Comparison of ENCODE assay signal across 1 cellular context in genomic region chr15:43998607-43999006, GRCh38.
TF ChIP-seq lines count a peak whose summit lies in the region.

No MANE protein-coding gene starts in this region.

TF ChIP-seq in K562, 482 proteins besides CTCF, POLR2A, EP300 and RAD21 (continued from another document):
- TF ChIP-seq XRCC3 (IDR thresholded peaks at IDR 0.05) (no peak), SIN3B (IDR thresholded peaks at IDR 0.05; ENCODE audit: low read depth) (no peak), CHCHD3 (CRISPR knock-in tag; IDR thresholded peaks at IDR 0.05) (no peak), ATF3 (IDR thresholded peaks at IDR 0.05) (peak; percentile 89), ATF3 (CRISPR knock-in tag; conservative IDR thresholded peaks at IDR 0.05) (no peak), JUN (IDR thresholded peaks at IDR 0.05; ENCODE audit: borderline replicate concordance, low read depth, low read length) (peak; percentile 58), JUN (CRISPR knock-in tag; IDR thresholded peaks at IDR 0.05; ENCODE audit: borderline replicate concordance) (no peak), ATF7 (IDR thresholded peaks at IDR 0.05) (peak; percentile 97), E2F1 (CRISPR knock-in tag; IDR thresholded peaks at IDR 0.05) (no peak), ZNF124 (CRISPR knock-in tag; IDR thresholded peaks at IDR 0.05) (no peak), ZBTB34 (CRISPR knock-in tag; IDR thresholded peaks at IDR 0.05) (no peak)
